In the genomic region with DNA sequence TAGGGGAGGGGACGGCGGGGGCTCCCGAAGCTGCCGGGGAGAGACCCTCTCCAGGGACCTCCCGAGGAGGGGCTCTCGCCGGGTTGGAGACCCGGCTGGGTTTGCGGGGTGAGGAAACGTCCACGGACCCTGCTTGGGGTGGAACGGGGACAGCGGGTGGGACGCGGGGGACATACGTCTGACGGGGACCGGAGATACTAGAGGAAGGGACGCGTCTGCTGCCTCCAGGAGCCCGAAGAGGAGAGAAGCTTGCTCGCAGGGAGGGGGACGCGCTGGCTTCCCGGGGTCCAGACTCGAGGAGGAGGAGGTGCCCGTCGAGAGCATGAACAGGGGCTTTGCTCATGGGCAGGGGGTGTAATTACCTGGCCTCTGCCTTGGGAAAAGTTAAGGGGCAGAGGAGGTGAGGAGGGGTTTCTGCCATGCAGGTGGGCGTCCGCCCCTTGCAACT, we compare ENCODE assay signal across 8 cellular contexts. TPM values are rescaled to one million over a fixed set of nuclear protein-coding genes. Genes with fewer than 3 reads are reported as not detected.
A peak's percentile ranks its signal among the peaks of the same experiment; 100 is the strongest.
DNase-seq lines count a peak whose midpoint lies in the region; ATAC-seq, FAIRE-seq and TF ChIP-seq lines count a peak whose summit lies in the region.

No MANE protein-coding gene starts in this region.

- intact Hi-C loops in mucosa of descending colon (cut with DNase I, micrococcal nuclease): no loop called here

- CTCF ChIA-PET in BJ (lab: Yijun Ruan, JAX): interaction anchor here (0.8 to 3.2 kb wide), 8 partner anchors 10 to 241 kb away, joined by 3 to 27 read pairs (median 3); partner anchors contain the start of gene C20orf203

- H3K27ac Mint-ChIP-seq in central memory CD8-positive, alpha-beta T cell (ENCODE audit: low read depth): peak overlapping the region; percentile 74

- no peak overlapping the region for H3K27ac ChIP-seq in OCI-LY1 (ENCODE audit: low read depth, low read length, poor library complexity, severe bottlenecking)

- H4K20me1 ChIP-seq in OCI-LY1 (ENCODE audit: insufficient read depth, low read length): no peaks in the 10 kb centered on the region

- H3K4me3 ChIP-seq in BJ (ENCODE audit: low read depth, low read length): peak overlapping the region; percentile 95
- H3K4me3 ChIP-seq in OCI-LY1 (ENCODE audit: low read depth, low read length, poor library complexity, severe bottlenecking): peak overlapping the region; percentile 93
- H3K4me3 ChIP-seq in mucosa of descending colon: peak overlapping the region; percentile 36

- no peaks in the 10 kb centered on the region for H3K79me2 ChIP-seq in OCI-LY1 (ENCODE audit: insufficient read depth, low read length)

- no peaks in the 10 kb centered on the region for H3K9me3 Mint-ChIP-seq in central memory CD8-positive, alpha-beta T cell

- POLR2A ChIA-PET in BJ (lab: Charles Lee): no interaction called here

- H3F3A ChIP-seq in OCI-LY1 (ENCODE audit: insufficient read depth, low read length): 0 out of 2 replicates have a peak, but pooled peaks cover 5% of the 10 kb centered on the region

- H3K27me3 ChIP-seq in BJ (ENCODE audit: control insufficient read depth, insufficient read depth, low read length) (no peaks in the 10 kb centered on the region), OCI-LY1 (ENCODE audit: insufficient read depth, low read length) (no peaks in the 10 kb centered on the region)

- TF ChIP-seq CTCF in BJ (IDR thresholded peaks at IDR 0.05; ENCODE audit: insufficient read depth, low read depth, low read length) (no peak), OCI-LY1 (IDR thresholded peaks at IDR 0.05; ENCODE audit: low read length) (no peak), mucosa of descending colon (IDR thresholded peaks at IDR 0.05) (no peak)

- no peak for DNase-seq in BJ (ENCODE audit: low read depth)
- DNase-seq in GM19239 (ENCODE audit: insufficient read length, low spot score): peak; percentile 44
- no peak for DNase-seq in central memory CD8-positive, alpha-beta T cell (ENCODE audit: low spot score in 2 of 2)
- DNase-seq in mucosa of descending colon: peak in 1 of 3 donors; percentile 22
- no peak for DNase-seq in COLO829 (ENCODE audit: low spot score)
- DNase-seq in dedifferentiated amniotic fluid mesenchymal stem cell (ENCODE audit: extremely low spot score): no peak
- no peak for DNase-seq in NCI-H2107 (lab: John Stamatoyannopoulos, UW)

- peak; percentile 44 for ATAC-seq in central memory CD8-positive, alpha-beta T cell (replicated peaks; ENCODE audit: extremely low read depth, poor library complexity, severe bottlenecking)
- peak; percentile 24 for ATAC-seq in mucosa of descending colon

- no peaks in the 10 kb centered on the region for H3K9me2 ChIP-seq in OCI-LY1 (ENCODE audit: low read depth, low read length)

- H3K9me3 ChIP-seq in OCI-LY1 (ENCODE audit: low read length) (no peaks in the 10 kb centered on the region), mucosa of descending colon (no peaks in the 10 kb centered on the region)

- peak overlapping the region; percentile 84 for H3K4me3 Mint-ChIP-seq in central memory CD8-positive, alpha-beta T cell

- H3K36me3 ChIP-seq in BJ (ENCODE audit: control insufficient read depth, insufficient read depth, low read length) (no peaks in the 10 kb centered on the region), OCI-LY1 (ENCODE audit: insufficient read depth, low read length) (no peaks in the 10 kb centered on the region), mucosa of descending colon (ENCODE audit: low read depth) (no peaks in the 10 kb centered on the region)

- no peak overlapping the region for H2AFZ ChIP-seq in OCI-LY1 (ENCODE audit: low read length)

- FAIRE-seq in GM19239 (lab: Jason Lieb, UNC): no peak

- peaks cover 14% of the 10 kb centered on the region for H3K4me1 Mint-ChIP-seq in central memory CD8-positive, alpha-beta T cell

- peaks cover 1% of the 10 kb centered on the region for H3K36me3 Mint-ChIP-seq in central memory CD8-positive, alpha-beta T cell (ENCODE audit: insufficient read depth)

- no peaks in the 10 kb centered on the region for H3K27me3 Mint-ChIP-seq in central memory CD8-positive, alpha-beta T cell

- peak overlapping the region; percentile 84 for H3K9ac ChIP-seq in OCI-LY1 (ENCODE audit: low read length)

- H3K4me2 ChIP-seq in OCI-LY1 (ENCODE audit: low read length): peak overlapping the region; percentile 97

- H3K4me1 ChIP-seq in OCI-LY1 (ENCODE audit: insufficient read depth, low read length, severe bottlenecking) (peaks cover 35% of the 10 kb centered on the region), mucosa of descending colon (ENCODE audit: low read depth) (peaks cover 5% of the 10 kb centered on the region)

RNA-seq across cellular contexts. Expression of gene DNMT3B, which starts 0.6 kb away (rescaled TPM):
- 1.1 and 1.3 TPM in 2 replicates for polyA plus RNA-seq in BJ (2011; rRNA removed)
- 1.6 and 1.8 TPM in 2 replicates for polyA minus RNA-seq in BJ (2011; rRNA and poly(A)+ RNA removed)
- total RNA-seq in mucosa of descending colon: 1 to 10 TPM in 2 of 3 donors, under 1 TPM in 1; 0.95 to 1.3 (median 1.2) TPM

RNA-seq across cellular contexts. Expression of gene COMMD7, which starts 19.5 kb away (rescaled TPM):
- polyA plus RNA-seq in BJ (2011; rRNA removed): 73.6 and 84.3 TPM in 2 replicates
- 16.0 and 17.0 TPM in 2 replicates for polyA minus RNA-seq in BJ (2011; rRNA and poly(A)+ RNA removed)
- 10 to 100 TPM; 29.6 to 37.0 (median 36.6) TPM for total RNA-seq in mucosa of descending colon

RNA-seq across cellular contexts. Expression of gene MAPRE1, which starts 57.0 kb away (rescaled TPM):
- 61.5 and 99.2 TPM in 2 replicates for polyA plus RNA-seq in BJ (2011; rRNA removed)
- polyA minus RNA-seq in BJ (2011; rRNA and poly(A)+ RNA removed): 43.7 and 46.8 TPM in 2 replicates
- total RNA-seq in mucosa of descending colon: 100 to 1,000 TPM in 1 of 3 donors, 10 to 100 TPM in 2; 66.9 to 142 (median 85.9) TPM

Comparison
In these comparisons a context has a peak if more than half of its experiments do, and no peak if none do; other contexts are left out.
1. H3K4me3 ChIP-seq: peak in every context shown above with its lines; median percentile 95 in BJ; 93 in OCI-LY1; 36 in mucosa of descending colon.